Comparison of ENCODE assay signal across 18 cellular contexts in genomic region chr22:17598318-17598717, GRCh38. TPM values are rescaled to one million over a fixed set of nuclear protein-coding genes. Genes with fewer than 3 reads are reported as not detected.
DNase-seq lines count a peak whose midpoint lies in the region; ATAC-seq and TF ChIP-seq lines count a peak whose summit lies in the region.
"Had no signal": no experiment of that assay in that cellular context is flagged by ENCODE, and none has a peak within 500 bp of the region (broad histone marks: within the 10 kb centered on the region; RNA-seq: fewer than 3 reads in every experiment).

No MANE protein-coding gene starts in this region.

- TF ChIP-seq POLR2A in transverse colon (IDR thresholded peaks at IDR 0.05): no peak

- no peak overlapping the region for H3K4me3 ChIP-seq in muscle layer of colon (ENCODE audit: low read depth in 1 of 2, low read length in 2 of 2)
- H3K4me3 ChIP-seq in transverse colon: no peak overlapping the region
- H3K4me3 ChIP-seq: BLaER1, GM23248 had no signal

- TF ChIP-seq CTCF in VCaP (conservative IDR thresholded peaks at IDR 0.05) (no peak), transverse colon (IDR thresholded peaks at IDR 0.05) (no peak)

- no peak for ATAC-seq in T-cell (replicated peaks in 1 of 4)
- ATAC-seq in GM18858 (IDR thresholded peaks at IDR 0.05; ENCODE audit: unreplicated experiment): no peak
- ATAC-seq: HCT116 had no signal

- DNase-seq in activated CD4-positive, alpha-beta T cell treated with anti-CD3 and anti-CD28 coated beads, Interleukin-2, amount 10 ng/mL, durations not matched to agents 24 days and 14 days: no peak
- DNase-seq in activated CD4-positive, alpha-beta T cell treated with anti-CD3 and anti-CD28 coated beads, Interleukin-2, amount 50 U/mL, for 48 hours: no peak
- DNase-seq in transverse colon (no peak), T-cell (no peak), ACHN (no peak)
- DNase-seq: AML-193; CD8-positive, alpha-beta memory T cell; DMS53; GF-D8; GM23248 had no signal

- no peaks in the 10 kb centered on the region for H3K4me1 Mint-ChIP-seq in activated CD4-positive, alpha-beta T cell treated with anti-CD3 and anti-CD28 coated beads, Interleukin-2, amount 10 ng/mL, durations not matched to agents 24 days and 14 days
- peaks cover 0 to 9% (median 6%) of the 10 kb centered on the region in 3 donors for H3K4me1 Mint-ChIP-seq in T-cell

- H3K4me3 Mint-ChIP-seq in activated CD4-positive, alpha-beta T cell treated with anti-CD3 and anti-CD28 coated beads, Interleukin-2, amount 10 ng/mL, durations not matched to agents 24 days and 14 days: no peak overlapping the region
- no peak overlapping the region for H3K4me3 Mint-ChIP-seq in T-cell
- H3K4me3 Mint-ChIP-seq: CD8-positive, alpha-beta memory T cell; IgD-negative memory B cell had no signal

- H3K27ac Mint-ChIP-seq in activated CD4-positive, alpha-beta T cell treated with anti-CD3 and anti-CD28 coated beads, Interleukin-2, amount 10 ng/mL, durations not matched to agents 24 days and 14 days: peak overlapping the region; percentile 12
- peak overlapping the region in 1 of 2 donors; percentile 10 for H3K27ac Mint-ChIP-seq in T-cell
- H3K27ac Mint-ChIP-seq: IgD-negative memory B cell had no signal

- WGBS in transverse colon (ENCODE audit: low coverage in 1 of 2), 2 donors: 91 to 100% methylated on average over 1 to 4 of the region's 4 CpGs

- no peaks in the 10 kb centered on the region for H3K9me3 Mint-ChIP-seq in activated CD4-positive, alpha-beta T cell treated with anti-CD3 and anti-CD28 coated beads, Interleukin-2, amount 10 ng/mL, durations not matched to agents 24 days and 14 days
- H3K9me3 Mint-ChIP-seq in T-cell: no peaks in the 10 kb centered on the region
- H3K9me3 Mint-ChIP-seq: CD8-positive, alpha-beta memory T cell had no signal

- H3K9me3 ChIP-seq in muscle layer of colon (ENCODE audit: low read length): no peaks in the 10 kb centered on the region
- no peaks in the 10 kb centered on the region for H3K9me3 ChIP-seq in transverse colon

- in situ Hi-C loops in transverse colon (cut with MboI; ENCODE audit: low pct_ligation_motif_present in 1 of 4, low pct_unique_long_range_greater_than_20kb in 1 of 4, low sequenced_read_pairs in 3 of 4) (no loop called here), ACHN (cut with HindIII; ENCODE audit: low pct_ligation_motif_present, low pct_unique_long_range_greater_than_20kb, low sequenced_read_pairs) (no loop called here)

- peak; percentile 3 for TF ChIP-seq EP300 in transverse colon (IDR thresholded peaks at IDR 0.05; ENCODE audit: low read depth)

- H3K36me3 Mint-ChIP-seq in activated CD4-positive, alpha-beta T cell treated with anti-CD3 and anti-CD28 coated beads, Interleukin-2, amount 10 ng/mL, durations not matched to agents 24 days and 14 days (ENCODE audit: low read depth): peaks cover 55% of the 10 kb centered on the region
- H3K36me3 Mint-ChIP-seq in T-cell: peaks cover 52% of the 10 kb centered on the region

- CTCF ChIA-PET in T-cell (lab: Charles Lee): no interaction called here

- POLR2A ChIA-PET in T-cell (lab: Charles Lee): no interaction called here

- peak overlapping the region; percentile 95; the same call in 1 of the 2 replicates for H3K27ac ChIP-seq in VCaP
- H3K27ac ChIP-seq in muscle layer of colon (ENCODE audit: low read depth, low read length): peak overlapping the region; percentile 41
- H3K27ac ChIP-seq in transverse colon: peak overlapping the region in 3 of 4 donors; percentile 16 to 54 (median 39)
- H3K27ac ChIP-seq: 22Rv1, BLaER1 had no signal

- H3K27me3 ChIP-seq in muscle layer of colon (ENCODE audit: control insufficient read depth in 1 of 2, insufficient read depth in 2 of 2, low read length in 2 of 2) (no peaks in the 10 kb centered on the region), transverse colon (no peaks in the 10 kb centered on the region)
- H3K27me3 ChIP-seq: BLaER1 had no signal

- H3K4me1 ChIP-seq in muscle layer of colon (ENCODE audit: insufficient read depth, low read length) (peaks cover 22% of the 10 kb centered on the region), transverse colon (peaks cover 0 to 6% (median 0%) of the 10 kb centered on the region in 4 donors)

- no peaks in the 10 kb centered on the region for H3K27me3 Mint-ChIP-seq in activated CD4-positive, alpha-beta T cell treated with anti-CD3 and anti-CD28 coated beads, Interleukin-2, amount 10 ng/mL, durations not matched to agents 24 days and 14 days
- H3K27me3 Mint-ChIP-seq in T-cell: no peaks in the 10 kb centered on the region
- H3K27me3 Mint-ChIP-seq: CD8-positive, alpha-beta memory T cell; IgD-negative memory B cell had no signal

- H3K9ac ChIP-seq in muscle layer of colon (ENCODE audit: low read length): no peak overlapping the region
- H3K9ac ChIP-seq: BLaER1 had no signal

- H3K36me3 ChIP-seq in muscle layer of colon (ENCODE audit: insufficient read depth, low read length) (peaks cover 50% of the 10 kb centered on the region), transverse colon (peaks cover 0 to 58% (median 24%) of the 10 kb centered on the region in 4 donors)

- intact Hi-C loops in activated CD4-positive, alpha-beta T cell treated with anti-CD3 and anti-CD28 coated beads, Interleukin-2, amount 10 ng/mL, durations not matched to agents 24 days and 14 days (cut with micrococcal nuclease): no loop called here
- intact Hi-C loops in transverse colon (cut with DNase I; ENCODE audit: low total_unique reads): no loop called here

RNA-seq across cellular contexts. Expression of gene ATP6V1E1, which starts 30.2 kb away (rescaled TPM):
- 109 and 114 TPM in 2 replicates for total RNA-seq in activated CD4-positive, alpha-beta T cell treated with anti-CD3 and anti-CD28 coated beads, Interleukin-2, amount 10 ng/mL, durations not matched to agents 24 days and 14 days
- total RNA-seq in transverse colon: 100 to 1,000 TPM; 103 to 142 (median 107) TPM
- total RNA-seq in T-cell: 10 to 100 TPM; 58.1 to 73.7 (median 70.8) TPM

RNA-seq across cellular contexts. Expression of gene SLC25A18, which starts 35.0 kb away (rescaled TPM):
- total RNA-seq in activated CD4-positive, alpha-beta T cell treated with anti-CD3 and anti-CD28 coated beads, Interleukin-2, amount 10 ng/mL, durations not matched to agents 24 days and 14 days: not detected in 2 replicates
- total RNA-seq in transverse colon (10 to 100 TPM in 1 of 4 donors, 1 to 10 TPM in 2, under 1 TPM in 1; 0.75 to 40.4 (median 1.5) TPM), T-cell (not detected)
- total RNA-seq: CD8-positive, alpha-beta memory T cell; GM23248; HT-29 had no signal

RNA-seq across cellular contexts. Expression of gene BCL2L13, which starts 40.2 kb away (rescaled TPM):
- total RNA-seq in activated CD4-positive, alpha-beta T cell treated with anti-CD3 and anti-CD28 coated beads, Interleukin-2, amount 10 ng/mL, durations not matched to agents 24 days and 14 days: 34.0 and 39.6 TPM in 2 replicates
- total RNA-seq in transverse colon (100 to 1,000 TPM in 1 of 4 donors, 10 to 100 TPM in 3; 44.0 to 115 (median 59.6) TPM), T-cell (10 to 100 TPM; 22.5 to 32.9 (median 31.4) TPM)

Comparison
In these comparisons a context has a peak if more than half of its experiments do, and no peak if none do; other contexts are left out.
1. H3K27ac ChIP-seq: peak in every context shown above with its lines; median percentile 95 in VCaP; 41 in muscle layer of colon; 39 in transverse colon.